In genomic region chr3:46466871-46467403, GRCh38 we compare ENCODE assay signal across 1 cellular context.
TF ChIP-seq lines count a peak whose summit lies in the region.

No MANE protein-coding gene starts in this region.

TF ChIP-seq in K562, 482 proteins besides CTCF, POLR2A, EP300 and RAD21:
- TF ChIP-seq ZNF24 (IDR thresholded peaks at IDR 0.05) (peak; percentile 86), ZNF140 (CRISPR knock-in tag; IDR thresholded peaks at IDR 0.05) (no peak), PRDM10 (IDR thresholded peaks at IDR 0.05; ENCODE audit: partially characterized antibody) (no peak)
TF ChIP-seq in K562: peak in this region for 1.
